In genomic region chr19:11355160-11356073, GRCh38 we compare ENCODE assay signal across 8 cellular contexts. TPM values are rescaled to one million over a fixed set of nuclear protein-coding genes. Genes with fewer than 3 reads are reported as not detected.
DNase-seq lines count a peak whose midpoint lies in the region; FAIRE-seq and TF ChIP-seq lines count a peak whose summit lies in the region.

TSS of gene PLPPR2 (plus strand) at chr19:11355432. CDS start at chr19:11357674, 2,242 bp downstream.

- peaks cover 22% of the 10 kb centered on the region for H3K4me1 ChIP-seq in vagina

- H3K9me3 ChIP-seq in vagina, result no peaks in the 10 kb centered on the region

- TF ChIP-seq POLR2A in vagina (IDR thresholded peaks at IDR 0.05), result peak in 1 of 2 donors; percentile 78

- TF ChIP-seq CTCF in astrocyte of the spinal cord (IDR thresholded peaks at IDR 0.05; ENCODE audit: low read depth, low read length) (no peak), vagina (IDR thresholded peaks at IDR 0.05) (no peak)

- DNase-seq in SIG-M5 treated with dmso at 0.1 percent for 504 hours (lab: John Stamatoyannopoulos, UW; ENCODE audit: unreplicated experiment), result peak; percentile 85
- no peak for DNase-seq in SIG-M5 (lab: John Stamatoyannopoulos, UW)
- peak; percentile 2 for DNase-seq in NCI-H187 treated with DMSO at 0.1 percent for 48 hours (lab: John Stamatoyannopoulos, UW)
- peak; percentile 91 for DNase-seq in astrocyte of the spinal cord (ENCODE audit: low read depth, low spot score)
- DNase-seq in hippocampal formation (lab: John Stamatoyannopoulos, UW), result peak; percentile 70 to 72
- peak; percentile 81 for DNase-seq in retina
- no peak for DNase-seq in vagina (ENCODE audit: extremely low spot score in 2 of 2)

- in situ Hi-C loops in astrocyte of the spinal cord (cut with HindIII; ENCODE audit: low sequenced_read_pairs), result no loop called here

- H3K4me3 ChIP-seq in astrocyte of the spinal cord (ENCODE audit: low read depth, low read length), result peak within 1 kb of the TSS; percentile 65
- peak within 1 kb of the TSS; percentile 70 to 76 for H3K4me3 ChIP-seq in vagina

- H3K36me3 ChIP-seq in vagina, result no peaks in the 10 kb centered on the region

- intact Hi-C loops in vagina (cut with DNase I), result no loop called here

- H3K27ac ChIP-seq in vagina, result peak within 1 kb of the TSS; percentile 76

- no peaks in the 10 kb centered on the region for H3K27me3 ChIP-seq in vagina

- FAIRE-seq in TTC549 (lab: Jason Lieb, UNC), result peak; percentile 28

RNA-seq across cellular contexts. Expression of gene PLPPR2, which starts in this region (rescaled TPM):
- 16.5 TPM for total RNA-seq in vagina

Comparison
In these comparisons a context has a peak if more than half of its experiments do, and no peak if none do; other contexts are left out.
1. DNase-seq: peak in SIG-M5 treated with dmso at 0.1 percent for 504 hours (single experiment), NCI-H187 treated with DMSO at 0.1 percent for 48 hours (single experiment), astrocyte of the spinal cord (single experiment), hippocampal formation (2 of 2) and retina (single experiment); none in SIG-M5 (single experiment) and vagina (0 of 2).